In the genomic region with DNA sequence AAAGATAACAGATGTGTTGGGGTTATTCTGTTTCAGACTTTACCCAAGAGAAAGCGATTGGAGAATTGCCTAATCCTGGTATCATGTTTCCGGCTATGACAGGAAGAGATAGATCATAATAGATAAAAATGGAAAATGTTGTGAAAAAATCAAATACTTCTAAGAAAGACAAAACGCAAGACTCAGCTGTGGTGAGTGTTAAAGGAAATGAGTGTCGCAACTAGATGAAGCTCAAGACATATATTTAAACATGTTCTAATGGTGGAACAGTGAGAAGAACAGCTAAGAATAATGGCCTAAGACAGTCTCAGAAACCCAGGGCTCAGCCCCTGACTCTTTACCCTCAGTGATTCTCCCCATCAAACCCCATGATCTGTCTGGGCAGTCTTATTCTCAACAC, we compare ENCODE assay signal across 8 cellular contexts.
DNase-seq lines count a peak whose midpoint lies in the region; ATAC-seq and TF ChIP-seq lines count a peak whose summit lies in the region.

No MANE protein-coding gene starts in this region.

- intact Hi-C loops in vagina (cut with DNase I), result no loop called here

- no peak for TF ChIP-seq CTCF in vagina (IDR thresholded peaks at IDR 0.05)

- peak overlapping the region in 14 of 21 experiments; percentile 18 to 87 (median 38) for H3K27ac ChIP-seq in skin epidermis
- H3K27ac ChIP-seq in vagina, result no peak overlapping the region

- no peak overlapping the region for H3K4me3 ChIP-seq in skin epidermis
- no peak overlapping the region for H3K4me3 ChIP-seq in vagina

- DNase-seq in NCI-H524 (lab: John Stamatoyannopoulos, UW), result peak; percentile 2 to 60
- DNase-seq in NCI-H524 treated with DMSO at 0.1 percent for 48 hours (lab: John Stamatoyannopoulos, UW), result no peak
- peak; percentile 33 for DNase-seq in RPMI7951 (ENCODE audit: low read depth)
- DNase-seq in erythroblast (lab: John Stamatoyannopoulos, UW), result peak; percentile 8 to 21
- DNase-seq in DMS53 (lab: John Stamatoyannopoulos, UW), result no peak
- DNase-seq in vagina (ENCODE audit: extremely low spot score in 2 of 2), result no peak

- H3K36me3 ChIP-seq in vagina, result no peaks in the 10 kb centered on the region

- no peak for ATAC-seq in GM19035 (IDR thresholded peaks at IDR 0.05; ENCODE audit: unreplicated experiment)

- no peaks in the 10 kb centered on the region for H3K27me3 ChIP-seq in vagina

- H3K9me3 ChIP-seq in vagina, result no peaks in the 10 kb centered on the region

- H3K4me1 ChIP-seq in vagina, result peaks cover 12% of the 10 kb centered on the region

- no peak for TF ChIP-seq POLR2A in erythroblast (IDR thresholded peaks at IDR 0.05; ENCODE audit: low read length)
- no peak for TF ChIP-seq POLR2A in vagina (IDR thresholded peaks at IDR 0.05)

Comparison
In these comparisons a context has a peak if more than half of its experiments do, and no peak if none do; other contexts are left out.
1. DNase-seq: peak in NCI-H524 (2 of 2), RPMI7951 (single experiment) and erythroblast (2 of 2); none in NCI-H524 treated with DMSO at 0.1 percent for 48 hours (single experiment), DMS53 (single experiment) and vagina (0 of 2).